15 cellular contexts compared by ENCODE assay signal in the genomic region with DNA sequence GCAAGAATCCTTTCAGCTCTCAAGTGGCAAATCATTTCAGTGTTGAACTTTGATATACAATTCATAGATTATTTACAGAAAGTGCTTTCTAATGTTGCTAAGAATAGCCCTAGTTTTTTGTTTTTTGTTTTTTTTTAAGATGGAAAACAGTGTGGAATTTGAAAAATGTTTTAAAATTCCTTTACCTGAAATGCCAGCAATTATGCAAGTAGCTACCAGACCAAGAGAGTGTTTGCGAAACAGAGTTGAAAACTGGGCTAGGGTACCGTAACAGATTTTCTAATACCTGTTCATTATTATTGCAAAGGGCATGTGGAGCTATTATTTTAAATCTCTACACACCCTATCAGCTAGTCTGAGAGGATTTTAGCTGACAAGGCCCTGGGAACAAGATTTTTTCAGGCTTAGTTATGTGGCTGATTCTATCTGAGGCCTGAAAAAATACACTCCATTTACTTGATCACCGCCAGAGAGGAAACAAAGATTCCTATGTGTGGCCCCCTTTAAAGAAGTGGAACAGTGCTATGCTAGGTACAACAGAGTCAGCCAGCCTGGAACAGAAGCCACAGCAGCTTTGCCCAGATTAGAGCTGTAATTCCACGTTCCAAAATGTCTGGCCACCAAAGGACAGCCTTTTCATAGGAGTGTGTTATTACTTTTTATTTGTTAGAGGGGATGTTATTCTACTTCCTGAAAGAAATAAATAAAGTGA.
"Had no signal": no experiment of that assay in that cellular context is flagged by ENCODE, and none has a peak within 500 bp of the region (broad histone marks: within the 10 kb centered on the region; RNA-seq: fewer than 3 reads in every experiment).

No MANE protein-coding gene starts in this region.

- H3K36me3 Mint-ChIP-seq: activated naive CD4-positive, alpha-beta T cell treated with anti-CD3 and anti-CD28 coated beads, Interleukin-2, amount 10 ng/mL, durations not matched to agents 7 days and 5 days; T-cell had no signal

- H3K4me3 Mint-ChIP-seq: activated naive CD4-positive, alpha-beta T cell treated with anti-CD3 and anti-CD28 coated beads, Interleukin-2, amount 10 ng/mL, durations not matched to agents 7 days and 5 days; neural crest cell; T-cell had no signal

- H3K27me3 ChIP-seq: cardiac muscle cell, right atrium auricular region, tibial nerve, vagina had no signal

- H3K27ac ChIP-seq: cardiac muscle cell, right atrium auricular region, skin epidermis, tibial nerve, vagina had no signal

- DNase-seq: activated CD4-positive, alpha-beta T cell treated with anti-CD3 and anti-CD28 coated beads, Interleukin-2, amount 50 U/mL, for 1 hour; activated naive CD4-positive, alpha-beta T cell treated with anti-CD3 and anti-CD28 coated beads, Interleukin-2, amount 10 ng/mL, durations not matched to agents 7 days and 5 days; activated T-cell treated with anti-CD3 and anti-CD28 coated beads for 4 hours; erythroblast; left ventricle myocardium superior; stimulated activated CD4-positive, alpha-beta T cell treated with anti-CD3 and anti-CD28 coated beads, Interleukin-4, amount 100 ng/mL, for 24 hours; stimulated activated naive CD4-positive, alpha-beta T cell; T-cell; T-helper 9 cell had no signal

- H3K4me1 Mint-ChIP-seq: activated naive CD4-positive, alpha-beta T cell treated with anti-CD3 and anti-CD28 coated beads, Interleukin-2, amount 10 ng/mL, durations not matched to agents 7 days and 5 days had no signal

- H3K4me3 ChIP-seq: cardiac muscle cell, right atrium auricular region, skin epidermis, tibial nerve, vagina had no signal

- H3K4me1 ChIP-seq: right atrium auricular region, tibial nerve, vagina had no signal

- H3K9me3 ChIP-seq: right atrium auricular region, tibial nerve, vagina had no signal

- H3K36me3 ChIP-seq: cardiac muscle cell, right atrium auricular region, tibial nerve, vagina had no signal

- H3K9me3 Mint-ChIP-seq: activated naive CD4-positive, alpha-beta T cell treated with anti-CD3 and anti-CD28 coated beads, Interleukin-2, amount 10 ng/mL, durations not matched to agents 7 days and 5 days; neural crest cell; T-cell had no signal

- H3K27ac Mint-ChIP-seq: activated naive CD4-positive, alpha-beta T cell treated with anti-CD3 and anti-CD28 coated beads, Interleukin-2, amount 10 ng/mL, durations not matched to agents 7 days and 5 days; T-cell had no signal
